Comparison of ENCODE assay signal across 1 cellular context in genomic region chr21:35814858-35815619, GRCh38.
TF ChIP-seq lines count a peak whose summit lies in the region.

No MANE protein-coding gene starts in this region.

TF ChIP-seq in K562, 482 proteins besides CTCF, POLR2A, EP300 and RAD21:
- TF ChIP-seq NCOA4 (IDR thresholded peaks at IDR 0.05; ENCODE audit: partially characterized antibody) (no peak), RBM25 (IDR thresholded peaks at IDR 0.05; ENCODE audit: low read depth, low read length, severe bottlenecking) (no peak), ZNF511 (CRISPR knock-in tag; IDR thresholded peaks at IDR 0.05) (no peak), HDAC8 (tag; IDR thresholded peaks at IDR 0.05) (no peak), THAP7 (CRISPR knock-in tag; IDR thresholded peaks at IDR 0.05) (no peak), NFIC (IDR thresholded peaks at IDR 0.05) (no peak), SAP30 (IDR thresholded peaks at IDR 0.05; ENCODE audit: borderline replicate concordance, insufficient read depth, low read depth, low read length, poor library complexity, severe bottlenecking) (no peak), E4F1 (CRISPR knock-in tag; IDR thresholded peaks at IDR 0.05; ENCODE audit: borderline replicate concordance) (no peak), TRIM24 (IDR thresholded peaks at IDR 0.05) (no peak), ID3 (CRISPR knock-in tag; IDR thresholded peaks at IDR 0.05) (no peak), ID3 (tag; IDR thresholded peaks at IDR 0.05) (no peak), HDAC6 (IDR thresholded peaks at IDR 0.05; ENCODE audit: low read depth, low read length) (no peak), CUX1 (CRISPR knock-in tag; IDR thresholded peaks at IDR 0.05) (no peak), ZBTB33 (CRISPR knock-in tag; IDR thresholded peaks at IDR 0.05) (no peak), MTA3 (IDR thresholded peaks at IDR 0.05; ENCODE audit: borderline replicate concordance) (no peak), GATA2 (CRISPR knock-in tag; IDR thresholded peaks at IDR 0.05) (no peak), KAT2B (IDR thresholded peaks at IDR 0.05; ENCODE audit: low read depth, low read length) (no peak), ZFP36 (IDR thresholded peaks at IDR 0.05; ENCODE audit: low read depth, low read length, partially characterized antibody) (no peak), ZNF764 (CRISPR knock-in tag; IDR thresholded peaks at IDR 0.05; ENCODE audit: low read depth) (no peak), ZSCAN32 (CRISPR knock-in tag; IDR thresholded peaks at IDR 0.05) (no peak)
